Comparison of ENCODE assay signal across 10 cellular contexts in genomic region chr16:53912155-53912554, GRCh38.
DNase-seq lines count a peak whose midpoint lies in the region; ATAC-seq, FAIRE-seq and TF ChIP-seq lines count a peak whose summit lies in the region.
"Had no signal": no experiment of that assay in that cellular context is flagged by ENCODE, and none has a peak within 500 bp of the region (broad histone marks: within the 10 kb centered on the region; RNA-seq: fewer than 3 reads in every experiment).

No MANE protein-coding gene starts in this region.

- POLR2A ChIA-PET in A549 (lab: Yijun Ruan, JAX), result no interaction called here

- DNase-seq in A549 (ENCODE audit: low read depth in 1 of 2, low spot score in 1 of 2), result no peak
- DNase-seq in RCC 7860 (ENCODE audit: low spot score), result peak; percentile 15
- peak; percentile 57 for DNase-seq in central memory CD4-positive, alpha-beta T cell
- DNase-seq in NOMO-1 treated with DMSO at 0.1 percent for 48 hours (lab: John Stamatoyannopoulos, UW; ENCODE audit: unreplicated experiment), result no peak
- DNase-seq in NCI-H526 treated with DMSO at 0.1 percent for 48 hours (lab: John Stamatoyannopoulos, UW), result no peak
- no peak for DNase-seq in GM23338 (ENCODE audit: low spot score)
- no peak for DNase-seq in frontal cortex (ENCODE audit: low spot score in 2 of 2)
- DNase-seq: NCI-H146 had no signal

- FAIRE-seq in A549 (lab: Jason Lieb, UNC) (no peak), RCC 7860 (lab: Jason Lieb, UNC) (peak; percentile 42), frontal cortex (lab: Jason Lieb, UNC) (no peak)
- FAIRE-seq: H1 had no signal

- H3F3A ChIP-seq in GM23338 (replicated peaks; ENCODE audit: low read depth), result no peaks in the 10 kb centered on the region

- H3K4me2 ChIP-seq in A549 (peak overlapping the region; percentile 41; the same call in 1 of the 3 replicates), GM23338 (no peak overlapping the region)

- no peaks in the 10 kb centered on the region for H3K9me3 Mint-ChIP-seq in GM23338

- H3K9me2 ChIP-seq in GM23338 (ENCODE audit: insufficient read depth), result no peaks in the 10 kb centered on the region

- no peak for TF ChIP-seq CTCF in A549 (IDR thresholded peaks at IDR 0.05)
- no peak for TF ChIP-seq CTCF in GM23338 (conservative IDR thresholded peaks at IDR 0.05; ENCODE audit: low read depth in 2 of 2)

- H4K20me1 ChIP-seq in GM23338 (replicated peaks; ENCODE audit: insufficient read depth), result no peaks in the 10 kb centered on the region

- H3K36me3 ChIP-seq in GM23338 (ENCODE audit: insufficient read depth), result no peaks in the 10 kb centered on the region

- TF ChIP-seq RAD21 in A549 (conservative IDR thresholded peaks at IDR 0.05 in 1 of 2, IDR thresholded peaks at IDR 0.05 in 1 of 2), result no peak

- peaks cover 29% of the 10 kb centered on the region for H3K4me1 ChIP-seq in A549
- H3K4me1 ChIP-seq in GM23338 (ENCODE audit: insufficient read depth), result peaks cover 39% of the 10 kb centered on the region

- H3K79me2 ChIP-seq in GM23338 (replicated peaks; ENCODE audit: insufficient read depth), result no peaks in the 10 kb centered on the region

- H3K9me3 ChIP-seq in A549, result no peaks in the 10 kb centered on the region

- CTCF ChIA-PET in A549 (lab: Yijun Ruan, JAX), result interaction anchor here (0.6 to 2.1 kb wide), 4 partner anchors 20 to 139 kb away, joined by 3 to 6 read pairs (median 4); no protein-coding TSS in a partner anchor

- no peaks in the 10 kb centered on the region for H3K27me3 Mint-ChIP-seq in GM23338 (ENCODE audit: insufficient read depth, low read depth, poor library complexity)

- TF ChIP-seq POLR2A in A549 (IDR thresholded peaks at IDR 0.05; ENCODE audit: low read length), result no peak

- ATAC-seq in A549 (no peak), GM18867 (IDR thresholded peaks at IDR 0.05; ENCODE audit: unreplicated experiment) (peak; percentile 81), GM23338 (no peak)

- H3K4me3 Mint-ChIP-seq in GM23338, result no peak overlapping the region

- H2AFZ ChIP-seq in GM23338, result no peak overlapping the region

- no peaks in the 10 kb centered on the region for H3K36me3 Mint-ChIP-seq in GM23338 (ENCODE audit: low read depth)

- H3K4me3 ChIP-seq in A549 (no peak overlapping the region), GM23338 (no peak overlapping the region)

- H3K27ac ChIP-seq in A549 (peak overlapping the region in 1 of 2 experiments; percentile 35; a peak in 2 of 6 replicates), GM23338 (ENCODE audit: low read depth) (no peak overlapping the region)

- 88% methylated on average over 2 of the region's 2 CpGs for WGBS in A549 (ENCODE audit: missing lambda C conversion rate)

- TF ChIP-seq EP300 in A549 (IDR thresholded peaks at IDR 0.05), result no peak

- H3K27ac Mint-ChIP-seq in GM23338, result no peak overlapping the region

- H3K4me1 Mint-ChIP-seq in GM23338, result peaks cover 23% of the 10 kb centered on the region; the same call in 2 of the 3 replicates

- H3K27me3 ChIP-seq in GM23338 (ENCODE audit: insufficient read depth), result no peaks in the 10 kb centered on the region

TF ChIP-seq in A549, 52 proteins besides CTCF, POLR2A, EP300 and RAD21:
- TF ChIP-seq HOXB5 (CRISPR knock-in tag; IDR thresholded peaks at IDR 0.05), result no peak
- no peak for TF ChIP-seq CEBPB (IDR thresholded peaks at IDR 0.05)
- no peak for TF ChIP-seq CHD2 (IDR thresholded peaks at IDR 0.05; ENCODE audit: low read length, partially characterized antibody)
- TF ChIP-seq, protein P1, sequence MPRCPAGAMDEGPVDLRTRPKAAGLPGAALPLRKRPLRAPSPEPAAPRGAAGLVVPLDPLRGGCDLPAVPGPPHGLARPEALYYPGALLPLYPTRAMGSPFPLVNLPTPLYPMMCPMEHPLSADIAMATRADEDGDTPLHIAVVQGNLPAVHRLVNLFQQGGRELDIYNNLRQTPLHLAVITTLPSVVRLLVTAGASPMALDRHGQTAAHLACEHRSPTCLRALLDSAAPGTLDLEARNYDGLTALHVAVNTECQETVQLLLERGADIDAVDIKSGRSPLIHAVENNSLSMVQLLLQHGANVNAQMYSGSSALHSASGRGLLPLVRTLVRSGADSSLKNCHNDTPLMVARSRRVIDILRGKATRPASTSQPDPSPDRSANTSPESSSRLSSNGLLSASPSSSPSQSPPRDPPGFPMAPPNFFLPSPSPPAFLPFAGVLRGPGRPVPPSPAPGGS (IDR thresholded peaks at IDR 0.05), result no peak
- no peak for TF ChIP-seq FOXS1 (CRISPR knock-in tag; IDR thresholded peaks at IDR 0.05)
- no peak for TF ChIP-seq HDAC2 (IDR thresholded peaks at IDR 0.05)
- no peak for TF ChIP-seq HOXB13 (CRISPR knock-in tag; IDR thresholded peaks at IDR 0.05; ENCODE audit: low read depth)
- no peak for TF ChIP-seq RNF2 (IDR thresholded peaks at IDR 0.05; ENCODE audit: borderline replicate concordance, low read depth)
- no peak for TF ChIP-seq CHD4 (IDR thresholded peaks at IDR 0.05; ENCODE audit: borderline replicate concordance)
- no peak for TF ChIP-seq ZFP36 (IDR thresholded peaks at IDR 0.05; ENCODE audit: borderline replicate concordance, partially characterized antibody)
- TF ChIP-seq, protein P2, sequence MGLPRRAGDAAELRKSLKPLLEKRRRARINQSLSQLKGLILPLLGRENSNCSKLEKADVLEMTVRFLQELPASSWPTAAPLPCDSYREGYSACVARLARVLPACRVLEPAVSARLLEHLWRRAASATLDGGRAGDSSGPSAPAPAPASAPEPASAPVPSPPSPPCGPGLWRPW (IDR thresholded peaks at IDR 0.05), result no peak
- TF ChIP-seq GATA3 (IDR thresholded peaks at IDR 0.05; ENCODE audit: borderline replicate concordance), result no peak

TF ChIP-seq in GM23338, 12 proteins besides CTCF, POLR2A, EP300 and RAD21 (continues in another document):
- TF ChIP-seq STAT1 (IDR thresholded peaks at IDR 0.05; ENCODE audit: unreplicated experiment) (no peak), ZNF331 (CRISPR knock-in tag; IDR thresholded peaks at IDR 0.05; ENCODE audit: low read depth) (no peak), EZH2 (IDR thresholded peaks at IDR 0.05; ENCODE audit: low read depth, unreplicated experiment) (no peak), NANOG (IDR thresholded peaks at IDR 0.05; ENCODE audit: borderline replicate concordance) (no peak), EZH2phosphoT487 (IDR thresholded peaks at IDR 0.05; ENCODE audit: unreplicated experiment) (no peak), JUNB (IDR thresholded peaks at IDR 0.05; ENCODE audit: unreplicated experiment) (no peak), CREB1 (CRISPR knock-in tag; IDR thresholded peaks at IDR 0.05; ENCODE audit: low read depth) (no peak), POLR2AphosphoS5 (IDR thresholded peaks at IDR 0.05; ENCODE audit: low read depth) (no peak)
- TF ChIP-seq, protein P3, sequence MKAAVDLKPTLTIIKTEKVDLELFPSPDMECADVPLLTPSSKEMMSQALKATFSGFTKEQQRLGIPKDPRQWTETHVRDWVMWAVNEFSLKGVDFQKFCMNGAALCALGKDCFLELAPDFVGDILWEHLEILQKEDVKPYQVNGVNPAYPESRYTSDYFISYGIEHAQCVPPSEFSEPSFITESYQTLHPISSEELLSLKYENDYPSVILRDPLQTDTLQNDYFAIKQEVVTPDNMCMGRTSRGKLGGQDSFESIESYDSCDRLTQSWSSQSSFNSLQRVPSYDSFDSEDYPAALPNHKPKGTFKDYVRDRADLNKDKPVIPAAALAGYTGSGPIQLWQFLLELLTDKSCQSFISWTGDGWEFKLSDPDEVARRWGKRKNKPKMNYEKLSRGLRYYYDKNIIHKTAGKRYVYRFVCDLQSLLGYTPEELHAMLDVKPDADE (IDR thresholded peaks at IDR 0.05), result no peak

Comparison
In these comparisons a context has a peak if more than half of its experiments do, and no peak if none do; other contexts are left out.
1. DNase-seq: peak in RCC 7860 (single experiment) and central memory CD4-positive, alpha-beta T cell (single experiment); none in A549 (0 of 2), NOMO-1 treated with DMSO at 0.1 percent for 48 hours (single experiment), NCI-H526 treated with DMSO at 0.1 percent for 48 hours (single experiment), GM23338 (single experiment) and frontal cortex (0 of 2).